1 cellular context compared by ENCODE assay signal in genomic region chr20:31505903-31506302, GRCh38.
TF ChIP-seq lines count a peak whose summit lies in the region.

No MANE protein-coding gene starts in this region.

TF ChIP-seq in K562, 482 proteins besides CTCF, POLR2A, EP300 and RAD21 (continued from another document and continues in another):
- no peak for TF ChIP-seq ERF (CRISPR knock-in tag; IDR thresholded peaks at IDR 0.05)
- no peak for TF ChIP-seq SAFB2 (IDR thresholded peaks at IDR 0.05; ENCODE audit: borderline replicate concordance, low read depth, low read length, severe bottlenecking)
- peak; percentile 87 for TF ChIP-seq CREB3 (tag; conservative IDR thresholded peaks at IDR 0.05; ENCODE audit: low read depth)
- no peak for TF ChIP-seq ZNF121 (CRISPR knock-in tag; conservative IDR thresholded peaks at IDR 0.05)
- 0 out of 4 replicates have a peak, but pooled peaks of 1 of the 2 experiments have one; percentile 29 for TF ChIP-seq ZNF639 (CRISPR knock-in tag; conservative IDR thresholded peaks at IDR 0.05 in 1 of 2, IDR thresholded peaks at IDR 0.05 in 1 of 2)
- no peak for TF ChIP-seq MTA1 (IDR thresholded peaks at IDR 0.05; ENCODE audit: borderline replicate concordance)
- peak; percentile 86 for TF ChIP-seq ZNF583 (CRISPR knock-in tag; IDR thresholded peaks at IDR 0.05)
- no peak for TF ChIP-seq CUX1 (CRISPR knock-in tag; IDR thresholded peaks at IDR 0.05)
- no peak for TF ChIP-seq ELF1 (tag; IDR thresholded peaks at IDR 0.05)
- no peak for TF ChIP-seq KLF16 (IDR thresholded peaks at IDR 0.05)
- TF ChIP-seq ZNF699 (CRISPR knock-in tag; IDR thresholded peaks at IDR 0.05; ENCODE audit: insufficient replicate concordance), result no peak
- TF ChIP-seq POLR2H (tag; IDR thresholded peaks at IDR 0.05; ENCODE audit: low read depth), result no peak
- no peak for TF ChIP-seq SMARCE1 (IDR thresholded peaks at IDR 0.05)
- TF ChIP-seq PML (IDR thresholded peaks at IDR 0.05; ENCODE audit: low read length), result no peak
- peak; percentile 74 for TF ChIP-seq MEF2D (tag; conservative IDR thresholded peaks at IDR 0.05; ENCODE audit: low read depth)
- peak; percentile 49; the same call in 1 of the 2 replicates for TF ChIP-seq ZNF354B (CRISPR knock-in tag; IDR thresholded peaks at IDR 0.05)
- TF ChIP-seq ZNF318 (IDR thresholded peaks at IDR 0.05; ENCODE audit: borderline replicate concordance in 1 of 2, low read depth in 1 of 2), result no peak
- no peak for TF ChIP-seq ARID4B (CRISPR knock-in tag; IDR thresholded peaks at IDR 0.05)
- TF ChIP-seq CBFA2T2 (conservative IDR thresholded peaks at IDR 0.05), result no peak
- TF ChIP-seq REST (CRISPR knock-in tag; IDR thresholded peaks at IDR 0.05; ENCODE audit: low read depth), result no peak
- no peak for TF ChIP-seq USF1 (CRISPR knock-in tag; IDR thresholded peaks at IDR 0.05)
- no peak for TF ChIP-seq CSDE1 (IDR thresholded peaks at IDR 0.05)
- no peak for TF ChIP-seq FUS (optimal IDR thresholded peaks at IDR 0.05; ENCODE audit: low read depth, low read length)
- TF ChIP-seq POLR2AphosphoS2 (IDR thresholded peaks at IDR 0.05; ENCODE audit: low read length), result no peak
- no peak for TF ChIP-seq KLF10 (CRISPR knock-in tag; IDR thresholded peaks at IDR 0.05)
- TF ChIP-seq SRF (CRISPR knock-in tag; IDR thresholded peaks at IDR 0.05), result no peak
- no peak for TF ChIP-seq L3MBTL2 (IDR thresholded peaks at IDR 0.05)
- no peak for TF ChIP-seq KAT7 (CRISPR knock-in tag; IDR thresholded peaks at IDR 0.05; ENCODE audit: borderline replicate concordance)
- TF ChIP-seq MAZ (CRISPR knock-in tag; conservative IDR thresholded peaks at IDR 0.05 in 1 of 2, IDR thresholded peaks at IDR 0.05 in 1 of 2), result no peak
- peak; percentile 68 for TF ChIP-seq ZNF239 (CRISPR knock-in tag; IDR thresholded peaks at IDR 0.05)
- TF ChIP-seq ZNF212 (CRISPR knock-in tag; IDR thresholded peaks at IDR 0.05), result no peak
- no peak for TF ChIP-seq ZNF3 (CRISPR knock-in tag; IDR thresholded peaks at IDR 0.05)
- no peak for TF ChIP-seq SNIP1 (IDR thresholded peaks at IDR 0.05; ENCODE audit: low read depth)
